20 cellular contexts compared by ENCODE assay signal in genomic region chr18:23845988-23846630, GRCh38.
DNase-seq lines count a peak whose midpoint lies in the region; ATAC-seq, FAIRE-seq and TF ChIP-seq lines count a peak whose summit lies in the region.
"Had no signal": no experiment of that assay in that cellular context is flagged by ENCODE, and none has a peak within 500 bp of the region (broad histone marks: within the 10 kb centered on the region; RNA-seq: fewer than 3 reads in every experiment).

No MANE protein-coding gene starts in this region.

- H3K4me1 ChIP-seq in K562 (replicated peaks in 1 of 2; ENCODE audit: control insufficient read depth in 2 of 2, insufficient read depth in 2 of 2, low read length in 2 of 2) (no peaks in the 10 kb centered on the region; a peak in 1 of 5 replicates), colonic mucosa (no peaks in the 10 kb centered on the region), mucosa of descending colon (ENCODE audit: low read depth) (no peaks in the 10 kb centered on the region)

- CTCF ChIA-PET in K562 (lab: Yijun Ruan, JAX; ENCODE audit: low intra/inter-chr PET ratio) = no interaction called here

- no peak for DNase-seq in K562 (ENCODE audit: extremely low read depth in 1 of 4, low spot score in 3 of 4)
- DNase-seq in colonic mucosa = peak; percentile 30
- DNase-seq in mucosa of descending colon = peak in 1 of 3 donors; percentile 11
- no peak for DNase-seq in activated naive CD8-positive, alpha-beta T cell treated with anti-CD3 and anti-CD28 coated beads, Interleukin-2, amount 50 U/mL, for 24 hours
- no peak for DNase-seq in activated T-cell treated with anti-CD3 and anti-CD28 coated beads for 4 hours
- DNase-seq in activated gamma-delta T cell (lab: John Stamatoyannopoulos, UW) = no peak
- DNase-seq: Caco-2; CD4-positive, CD25-positive, alpha-beta regulatory T cell; CD8-positive, alpha-beta T cell; DMS153; DND-41; GM23248; H7; HCEC 1CT had no signal

- TF ChIP-seq RAD21 in K562 (CRISPR knock-in tag; conservative IDR thresholded peaks at IDR 0.05 in 1 of 2, IDR thresholded peaks at IDR 0.05 in 1 of 2) = no peak

- 0% methylated on average over 15 of the region's 15 CpGs for WGBS in K562 (ENCODE audit: insufficient coverage, low coverage, missing lambda C conversion rate)

- H3K4me3 Mint-ChIP-seq in activated naive CD8-positive, alpha-beta T cell treated with anti-CD3 and anti-CD28 coated beads, Interleukin-2, amount 50 U/mL, for 24 hours = no peak overlapping the region
- H3K4me3 Mint-ChIP-seq: B cell; CD4-positive, CD25-positive, alpha-beta regulatory T cell; CD8-positive, alpha-beta T cell had no signal

- intact Hi-C loops in K562 (cut with micrococcal nuclease) (no loop called here), colonic mucosa (cut with DNase I) (no loop called here), mucosa of descending colon (cut with DNase I, micrococcal nuclease) (no loop called here)

- no peaks in the 10 kb centered on the region for H3K79me2 ChIP-seq in K562 (ENCODE audit: control insufficient read depth, insufficient read depth, low read length)

- no peak overlapping the region for H3K27ac ChIP-seq in K562 (ENCODE audit: extremely low read depth, low read depth, low read length)
- no peak overlapping the region for H3K27ac ChIP-seq in colonic mucosa
- H3K27ac ChIP-seq: C4-2B, GM23248 had no signal

- TF ChIP-seq EP300 in K562 (IDR thresholded peaks at IDR 0.05; ENCODE audit: low read length) = no peak

- no peaks in the 10 kb centered on the region for H3K36me3 Mint-ChIP-seq in activated naive CD8-positive, alpha-beta T cell treated with anti-CD3 and anti-CD28 coated beads, Interleukin-2, amount 50 U/mL, for 24 hours (ENCODE audit: low read depth)
- H3K36me3 Mint-ChIP-seq: CD8-positive, alpha-beta T cell had no signal

- H4K20me1 ChIP-seq in K562 (replicated peaks; ENCODE audit: control insufficient read depth, insufficient read depth, low read length) = no peaks in the 10 kb centered on the region; the same call in 1 of the 2 replicates
- H4K20me1 ChIP-seq: BLaER1 had no signal

- no peaks in the 10 kb centered on the region for H3K4me1 Mint-ChIP-seq in activated naive CD8-positive, alpha-beta T cell treated with anti-CD3 and anti-CD28 coated beads, Interleukin-2, amount 50 U/mL, for 24 hours
- H3K4me1 Mint-ChIP-seq: B cell had no signal

- no peaks in the 10 kb centered on the region for H3K27me3 Mint-ChIP-seq in activated naive CD8-positive, alpha-beta T cell treated with anti-CD3 and anti-CD28 coated beads, Interleukin-2, amount 50 U/mL, for 24 hours
- H3K27me3 Mint-ChIP-seq: CD4-positive, CD25-positive, alpha-beta regulatory T cell had no signal

- H3K9me3 ChIP-seq in K562 (replicated peaks; ENCODE audit: control insufficient read depth, insufficient read depth, low read depth, low read length) (no peaks in the 10 kb centered on the region), colonic mucosa (no peaks in the 10 kb centered on the region), mucosa of descending colon (no peaks in the 10 kb centered on the region)
- H3K9me3 ChIP-seq: BLaER1, Caco-2 had no signal

- TF ChIP-seq CTCF in K562 (IDR thresholded peaks at IDR 0.05 in 2 of 3, conservative IDR thresholded peaks at IDR 0.05 in 1 of 3; ENCODE audit: insufficient read depth in 2 of 3, low read depth in 1 of 3, low read length in 3 of 3) = no peak
- TF ChIP-seq CTCF in colonic mucosa (IDR thresholded peaks at IDR 0.05) = no peak
- TF ChIP-seq CTCF in mucosa of descending colon (IDR thresholded peaks at IDR 0.05) = no peak

- no peak overlapping the region for H3K4me2 ChIP-seq in K562 (ENCODE audit: insufficient read depth, low read length)
- H3K4me2 ChIP-seq: BLaER1 had no signal

- FAIRE-seq in K562 (lab: Jason Lieb, UNC) = no peak
- FAIRE-seq: G401.6, GM12892, H1 had no signal

- no TSS peak for BruUV-seq in K562 (replicated peaks; lab: Mats Ljungman, UMichigan)

- no peak for TF ChIP-seq POLR2A in K562 (conservative IDR thresholded peaks at IDR 0.05)

- H3K27me3 ChIP-seq in K562 (ENCODE audit: control insufficient read depth in 2 of 2, insufficient read depth in 2 of 2, low read length in 2 of 2) (peaks cover 0 to 27% of the 10 kb centered on the region in 2 experiments; a peak in 2 of 5 replicates), colonic mucosa (no peaks in the 10 kb centered on the region)
- H3K27me3 ChIP-seq: BLaER1 had no signal

- no peak for ATAC-seq in K562
- ATAC-seq in mucosa of descending colon = peak; percentile 63
- ATAC-seq in activated naive CD8-positive, alpha-beta T cell treated with anti-CD3 and anti-CD28 coated beads, Interleukin-2, amount 50 U/mL, for 24 hours = no peak
- ATAC-seq: CD8-positive, alpha-beta T cell had no signal

- peaks cover 6% of the 10 kb centered on the region for H3K9me1 ChIP-seq in K562 (ENCODE audit: control insufficient read depth, insufficient read depth, low read length)

- H3K36me3 ChIP-seq in K562 (ENCODE audit: control insufficient read depth, insufficient read depth, low read length) = no peaks in the 10 kb centered on the region
- no peaks in the 10 kb centered on the region for H3K36me3 ChIP-seq in colonic mucosa
- no peaks in the 10 kb centered on the region for H3K36me3 ChIP-seq in mucosa of descending colon (ENCODE audit: low read depth)

- H2AFZ ChIP-seq in K562 (ENCODE audit: low read depth, low read length) = no peak overlapping the region
- H2AFZ ChIP-seq: GM23248 had no signal

- no peak overlapping the region for H3K4me3 ChIP-seq in K562
- no peak overlapping the region for H3K4me3 ChIP-seq in colonic mucosa
- H3K4me3 ChIP-seq in mucosa of descending colon = no peak overlapping the region
- H3K4me3 ChIP-seq: BLaER1, GM23248 had no signal

- in situ Hi-C loops in K562 (cut with MboI) = no loop called here

- H3K9ac ChIP-seq in K562 (ENCODE audit: insufficient read depth in 1 of 2, low read depth in 2 of 2, low read length in 2 of 2) = no peak overlapping the region
- no peak overlapping the region for H3K9ac ChIP-seq in colonic mucosa (ENCODE audit: low read depth in 2 of 2, low read length in 2 of 2)
- H3K9ac ChIP-seq: BLaER1, GM23248 had no signal

- POLR2A ChIA-PET in K562 (lab: Yijun Ruan, JAX) = no interaction called here

- no peaks in the 10 kb centered on the region for H3K9me3 Mint-ChIP-seq in activated naive CD8-positive, alpha-beta T cell treated with anti-CD3 and anti-CD28 coated beads, Interleukin-2, amount 50 U/mL, for 24 hours
- H3K9me3 Mint-ChIP-seq: CD4-positive, CD25-positive, alpha-beta regulatory T cell; CD8-positive, alpha-beta T cell had no signal

- H3K27ac Mint-ChIP-seq in activated naive CD8-positive, alpha-beta T cell treated with anti-CD3 and anti-CD28 coated beads, Interleukin-2, amount 50 U/mL, for 24 hours = no peak overlapping the region
- H3K27ac Mint-ChIP-seq: B cell; CD8-positive, alpha-beta T cell had no signal

TF ChIP-seq in K562, 482 proteins besides CTCF, POLR2A, EP300 and RAD21:
- TF ChIP-seq HNRNPLL (IDR thresholded peaks at IDR 0.05; ENCODE audit: low read depth, low read length, poor library complexity, severe bottlenecking) (peak; percentile 18), BDP1 (IDR thresholded peaks at IDR 0.05; ENCODE audit: insufficient read depth, insufficient read length) (no peak), SMAD2 (IDR thresholded peaks at IDR 0.05; ENCODE audit: low read depth, low read length) (no peak)
